ENCODE assay signal across 11 cellular contexts in the genomic region with DNA sequence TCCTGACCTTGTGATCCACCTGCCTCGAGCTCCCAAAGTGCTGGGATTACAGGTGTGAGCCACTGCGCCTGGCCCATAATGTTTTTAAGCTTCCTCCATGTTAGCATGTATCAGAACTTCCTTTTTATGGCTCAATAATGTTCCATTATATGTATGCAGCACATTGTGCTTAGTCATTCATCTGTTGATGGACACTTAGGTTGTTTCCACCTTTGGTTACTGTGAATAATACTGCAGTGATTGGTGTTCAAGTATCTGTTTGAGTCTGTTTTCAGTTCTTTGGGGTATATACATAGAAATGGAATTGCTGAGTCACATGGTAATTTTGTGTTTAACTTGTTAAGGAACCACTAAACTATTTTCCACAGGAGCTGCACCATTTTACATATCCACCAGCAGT. TPM values are rescaled to one million over a fixed set of nuclear protein-coding genes. Genes with fewer than 3 reads are reported as not detected.
DNase-seq lines count a peak whose midpoint lies in the region; ATAC-seq lines count a peak whose summit lies in the region.
"Had no signal": no experiment of that assay in that cellular context is flagged by ENCODE, and none has a peak within 500 bp of the region (broad histone marks: within the 10 kb centered on the region; RNA-seq: fewer than 3 reads in every experiment).

No MANE protein-coding gene starts in this region.

- no peaks in the 10 kb centered on the region for H3K9me3 Mint-ChIP-seq in activated T-cell treated with anti-CD3 and anti-CD28 coated beads, Interleukin-2, amount 50 U/mL, for 24 hours
- no peaks in the 10 kb centered on the region for H3K9me3 Mint-ChIP-seq in stimulated activated effector memory CD8-positive, alpha-beta T cell treated with anti-CD3 and anti-CD28 coated beads, Interleukin-12 subunit alpha, Interleukin-12 subunit beta, amount 100 ng/mL, for 72 hours

- H3K36me3 Mint-ChIP-seq in activated T-cell treated with anti-CD3 and anti-CD28 coated beads, Interleukin-2, amount 50 U/mL, for 24 hours (ENCODE audit: low read depth), result peaks cover 45% of the 10 kb centered on the region
- H3K36me3 Mint-ChIP-seq in stimulated activated effector memory CD8-positive, alpha-beta T cell treated with anti-CD3 and anti-CD28 coated beads, Interleukin-12 subunit alpha, Interleukin-12 subunit beta, amount 100 ng/mL, for 72 hours, result peaks cover 14% of the 10 kb centered on the region

- peak overlapping the region; percentile 96 for H3K27ac Mint-ChIP-seq in activated T-cell treated with anti-CD3 and anti-CD28 coated beads, Interleukin-2, amount 50 U/mL, for 24 hours
- peak overlapping the region; percentile 95 for H3K27ac Mint-ChIP-seq in stimulated activated effector memory CD8-positive, alpha-beta T cell treated with anti-CD3 and anti-CD28 coated beads, Interleukin-12 subunit alpha, Interleukin-12 subunit beta, amount 100 ng/mL, for 72 hours

- no peak overlapping the region for H3K4me3 Mint-ChIP-seq in activated T-cell treated with anti-CD3 and anti-CD28 coated beads, Interleukin-2, amount 50 U/mL, for 24 hours
- H3K4me3 Mint-ChIP-seq in stimulated activated effector memory CD8-positive, alpha-beta T cell treated with anti-CD3 and anti-CD28 coated beads, Interleukin-12 subunit alpha, Interleukin-12 subunit beta, amount 100 ng/mL, for 72 hours, result peak overlapping the region; percentile 23

- DNase-seq in activated T-cell treated with anti-CD3 and anti-CD28 coated beads, Interleukin-2, amount 50 U/mL, for 24 hours, result peak; percentile 35
- DNase-seq in activated T-cell treated with anti-CD3 and anti-CD28 coated beads for 4 hours, result no peak
- peak; percentile 11 for DNase-seq in RPMI7951 (ENCODE audit: low read depth)
- no peak for DNase-seq in stimulated activated effector memory CD8-positive, alpha-beta T cell treated with anti-CD3 and anti-CD28 coated beads, Interleukin-12 subunit alpha, Interleukin-12 subunit beta, amount 100 ng/mL, for 72 hours (ENCODE audit: low spot score in 2 of 2)
- DNase-seq in medulla oblongata (ENCODE audit: extremely low spot score), result no peak
- DNase-seq in effector CD8-positive, alpha-beta T cell (lab: John Stamatoyannopoulos, UW), result no peak
- DNase-seq: AML-193, NCI-H748 treated with DMSO at 0.1 percent for 48 hours had no signal

- H3K27me3 Mint-ChIP-seq in activated T-cell treated with anti-CD3 and anti-CD28 coated beads, Interleukin-2, amount 50 U/mL, for 24 hours, result no peaks in the 10 kb centered on the region

- H3K4me1 Mint-ChIP-seq in activated T-cell treated with anti-CD3 and anti-CD28 coated beads, Interleukin-2, amount 50 U/mL, for 24 hours (ENCODE audit: low read depth), result peaks cover 44% of the 10 kb centered on the region
- peaks cover 44% of the 10 kb centered on the region for H3K4me1 Mint-ChIP-seq in stimulated activated effector memory CD8-positive, alpha-beta T cell treated with anti-CD3 and anti-CD28 coated beads, Interleukin-12 subunit alpha, Interleukin-12 subunit beta, amount 100 ng/mL, for 72 hours

- ATAC-seq in HG02678 (IDR thresholded peaks at IDR 0.05; ENCODE audit: unreplicated experiment) (peak; percentile 92), GM21737 (IDR thresholded peaks at IDR 0.05; ENCODE audit: unreplicated experiment) (no peak)
- peak; percentile 100 for ATAC-seq in stimulated activated effector memory CD8-positive, alpha-beta T cell treated with anti-CD3 and anti-CD28 coated beads, Interleukin-12 subunit alpha, Interleukin-12 subunit beta, amount 100 ng/mL, for 72 hours
- ATAC-seq: HCT116 had no signal

RNA-seq across cellular contexts. Expression of gene CMPK1, which starts 17.7 kb away (rescaled TPM):
- total RNA-seq in RPMI7951 (2014; rRNA removed; shearing (Covaris generic)), result 137 and 168 TPM in 2 replicates

RNA-seq across cellular contexts. Expression of gene STIL, which starts 37.4 kb away (rescaled TPM):
- total RNA-seq in RPMI7951 (2014; rRNA removed; shearing (Covaris generic)), result 31.6 and 38.8 TPM in 2 replicates

Comparison
In these comparisons a context has a peak if more than half of its experiments do, and no peak if none do; other contexts are left out.
1. DNase-seq: peak in activated T-cell treated with anti-CD3 and anti-CD28 coated beads, Interleukin-2, amount 50 U/mL, for 24 hours (single experiment) and RPMI7951 (single experiment); none in activated T-cell treated with anti-CD3 and anti-CD28 coated beads for 4 hours (single experiment), stimulated activated effector memory CD8-positive, alpha-beta T cell treated with anti-CD3 and anti-CD28 coated beads, Interleukin-12 subunit alpha, Interleukin-12 subunit beta, amount 100 ng/mL, for 72 hours (0 of 2), medulla oblongata (single experiment) and effector CD8-positive, alpha-beta T cell (single experiment).